ENCODE assay signal across 14 cellular contexts in genomic region chr6:156437084-156437879, GRCh38.
DNase-seq lines count a peak whose midpoint lies in the region; ATAC-seq lines count a peak whose summit lies in the region.
"Had no signal": no experiment of that assay in that cellular context is flagged by ENCODE, and none has a peak within 500 bp of the region (broad histone marks: within the 10 kb centered on the region; RNA-seq: fewer than 3 reads in every experiment).

No MANE protein-coding gene starts in this region.

- no peak overlapping the region for H3K9ac ChIP-seq in mucosa of rectum (ENCODE audit: low read depth in 1 of 2, low read length in 2 of 2)

- H3K36me3 ChIP-seq in mucosa of rectum (ENCODE audit: control insufficient read depth in 2 of 2, insufficient read depth in 2 of 2, low read length in 2 of 2): no peaks in the 10 kb centered on the region
- H3K36me3 ChIP-seq: left lung had no signal

- H3K27ac Mint-ChIP-seq in T-helper 17 cell: no peak overlapping the region
- H3K27ac Mint-ChIP-seq: activated CD4-positive, alpha-beta memory T cell treated with anti-CD3 and anti-CD28 coated beads for 36 hours; effector memory CD8-positive, alpha-beta T cell had no signal

- H3K27me3 ChIP-seq in mucosa of rectum (ENCODE audit: control insufficient read depth in 2 of 2, insufficient read depth in 2 of 2, low read length in 2 of 2): no peaks in the 10 kb centered on the region
- H3K27me3 ChIP-seq: left lung had no signal

- DNase-seq in DMS53 treated with DMSO at 0.1 percent for 48 hours (lab: John Stamatoyannopoulos, UW; ENCODE audit: unreplicated experiment) (peak; percentile 43), NCI-H1105 treated with DMSO at 0.1 percent for 48 hours (lab: John Stamatoyannopoulos, UW) (peak; percentile 97), NCI-H774 (lab: John Stamatoyannopoulos, UW) (peak; percentile 84), DMS114 treated with DMSO at 0.1 percent for 48 hours (lab: John Stamatoyannopoulos, UW; ENCODE audit: unreplicated experiment) (no peak), T-helper 17 cell (no peak)
- DNase-seq: activated CD4-positive, alpha-beta memory T cell treated with anti-CD3 and anti-CD28 coated beads for 36 hours; activated T-cell treated with anti-CD3 and anti-CD28 coated beads, Interleukin-2, amount 50 U/mL, for 4 hours; AML-193; effector memory CD8-positive, alpha-beta T cell; left lung; SW 1271 had no signal

- H3K4me3 ChIP-seq in mucosa of rectum (ENCODE audit: low read length in 2 of 2): peak overlapping the region; percentile 1 to 55
- H3K4me3 ChIP-seq: left lung, PC-9 had no signal

- H3K36me3 Mint-ChIP-seq in T-helper 17 cell (ENCODE audit: low read depth): no peaks in the 10 kb centered on the region
- H3K36me3 Mint-ChIP-seq: activated CD4-positive, alpha-beta memory T cell treated with anti-CD3 and anti-CD28 coated beads for 36 hours had no signal

- H3K27me3 Mint-ChIP-seq in T-helper 17 cell: no peaks in the 10 kb centered on the region
- H3K27me3 Mint-ChIP-seq: activated CD4-positive, alpha-beta memory T cell treated with anti-CD3 and anti-CD28 coated beads for 36 hours had no signal

- H3K9me3 ChIP-seq in mucosa of rectum (ENCODE audit: control insufficient read depth in 2 of 2, low read length in 2 of 2) (peaks cover 0 to 2% of the 10 kb centered on the region in 2 donors), T-helper 17 cell (ENCODE audit: control insufficient read depth, low read length, poor library complexity, severe bottlenecking) (no peaks in the 10 kb centered on the region)

- ATAC-seq in HG03135 (IDR thresholded peaks at IDR 0.05; ENCODE audit: unreplicated experiment): no peak
- ATAC-seq in T-helper 17 cell: no peak
- ATAC-seq: activated T-cell treated with anti-CD3 and anti-CD28 coated beads, Interleukin-2, amount 50 U/mL, for 4 hours; effector memory CD8-positive, alpha-beta T cell; left lung had no signal

- H3K27ac ChIP-seq in mucosa of rectum (ENCODE audit: low read depth in 2 of 2, low read length in 2 of 2): peak overlapping the region; percentile 3 to 52
- H3K27ac ChIP-seq: left lung, PC-9 had no signal

- H3K4me1 Mint-ChIP-seq in T-helper 17 cell: peaks cover 2% of the 10 kb centered on the region

- H3K4me3 Mint-ChIP-seq in T-helper 17 cell: no peak overlapping the region
- H3K4me3 Mint-ChIP-seq: activated CD4-positive, alpha-beta memory T cell treated with anti-CD3 and anti-CD28 coated beads for 36 hours; activated T-cell treated with anti-CD3 and anti-CD28 coated beads, Interleukin-2, amount 50 U/mL, for 4 hours; effector memory CD8-positive, alpha-beta T cell had no signal

- H3K4me1 ChIP-seq in mucosa of rectum (ENCODE audit: control insufficient read depth in 2 of 2, insufficient read depth in 2 of 2, low read length in 2 of 2): peaks cover 17 to 37% of the 10 kb centered on the region in 2 donors

Comparison
In these comparisons a context has a peak if more than half of its experiments do, and no peak if none do; other contexts are left out.
1. DNase-seq: peak in DMS53 treated with DMSO at 0.1 percent for 48 hours (single experiment), NCI-H1105 treated with DMSO at 0.1 percent for 48 hours (single experiment) and NCI-H774 (single experiment); none in DMS114 treated with DMSO at 0.1 percent for 48 hours (single experiment) and T-helper 17 cell (0 of 3).